In genomic region chr20:49675368-49676151, GRCh38 we compare ENCODE assay signal across 1 cellular context.
TF ChIP-seq lines count a peak whose summit lies in the region.

No MANE protein-coding gene starts in this region.

TF ChIP-seq in SK-N-SH treated with all-trans-retinoic acid at 6 μM for 48 hours, 23 proteins besides CTCF, POLR2A, EP300 and RAD21 (continued from another document):
- TF ChIP-seq TSHZ2 (CRISPR knock-in tag; IDR thresholded peaks at IDR 0.05) (no peak), SNAI2 (CRISPR knock-in tag; IDR thresholded peaks at IDR 0.05) (no peak), TCF4 (CRISPR knock-in tag; IDR thresholded peaks at IDR 0.05; ENCODE audit: borderline replicate concordance) (no peak), ZNF8 (CRISPR knock-in tag; IDR thresholded peaks at IDR 0.05) (no peak), ESRRG (CRISPR knock-in tag; IDR thresholded peaks at IDR 0.05) (no peak)
